ENCODE assay signal across 1 cellular context in the genomic region with DNA sequence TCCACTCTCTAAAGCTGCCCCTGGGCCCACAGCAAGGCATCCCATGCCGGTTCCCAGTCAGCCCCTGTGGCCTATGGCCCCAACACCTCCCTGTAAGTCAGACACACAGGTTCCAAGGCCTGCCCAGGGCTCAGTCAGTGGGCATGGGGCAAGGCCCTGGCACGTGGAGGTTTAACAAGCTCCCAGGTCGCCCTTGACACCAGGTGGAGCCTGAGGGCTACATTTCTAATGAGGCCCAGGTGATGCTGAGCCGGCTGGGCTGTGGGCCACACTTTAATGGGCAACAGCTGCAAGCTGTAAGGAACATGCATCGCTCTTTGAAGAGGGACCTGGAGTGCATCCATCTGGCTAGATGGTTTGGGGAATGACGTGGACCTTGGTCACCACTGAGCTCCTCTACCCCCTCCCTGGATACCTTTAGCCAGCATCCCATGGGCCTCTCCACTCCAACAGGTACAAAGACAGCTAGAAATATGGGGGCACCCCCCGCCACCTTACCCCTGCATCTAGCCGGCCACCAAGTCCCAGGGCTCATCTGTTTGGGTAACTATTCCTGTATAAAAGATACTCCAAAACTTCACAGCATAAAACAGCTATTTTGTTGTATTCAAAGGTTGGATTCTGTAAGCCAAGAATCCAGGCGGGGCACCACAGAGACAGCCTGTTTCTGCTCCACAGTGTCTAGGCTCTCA.
TF ChIP-seq lines count a peak whose summit lies in the region.

No MANE protein-coding gene starts in this region.

TF ChIP-seq in SK-N-SH treated with all-trans-retinoic acid at 6 μM for 48 hours, 23 proteins besides CTCF, POLR2A, EP300 and RAD21 (continued from another document):
- TF ChIP-seq, protein P1, sequence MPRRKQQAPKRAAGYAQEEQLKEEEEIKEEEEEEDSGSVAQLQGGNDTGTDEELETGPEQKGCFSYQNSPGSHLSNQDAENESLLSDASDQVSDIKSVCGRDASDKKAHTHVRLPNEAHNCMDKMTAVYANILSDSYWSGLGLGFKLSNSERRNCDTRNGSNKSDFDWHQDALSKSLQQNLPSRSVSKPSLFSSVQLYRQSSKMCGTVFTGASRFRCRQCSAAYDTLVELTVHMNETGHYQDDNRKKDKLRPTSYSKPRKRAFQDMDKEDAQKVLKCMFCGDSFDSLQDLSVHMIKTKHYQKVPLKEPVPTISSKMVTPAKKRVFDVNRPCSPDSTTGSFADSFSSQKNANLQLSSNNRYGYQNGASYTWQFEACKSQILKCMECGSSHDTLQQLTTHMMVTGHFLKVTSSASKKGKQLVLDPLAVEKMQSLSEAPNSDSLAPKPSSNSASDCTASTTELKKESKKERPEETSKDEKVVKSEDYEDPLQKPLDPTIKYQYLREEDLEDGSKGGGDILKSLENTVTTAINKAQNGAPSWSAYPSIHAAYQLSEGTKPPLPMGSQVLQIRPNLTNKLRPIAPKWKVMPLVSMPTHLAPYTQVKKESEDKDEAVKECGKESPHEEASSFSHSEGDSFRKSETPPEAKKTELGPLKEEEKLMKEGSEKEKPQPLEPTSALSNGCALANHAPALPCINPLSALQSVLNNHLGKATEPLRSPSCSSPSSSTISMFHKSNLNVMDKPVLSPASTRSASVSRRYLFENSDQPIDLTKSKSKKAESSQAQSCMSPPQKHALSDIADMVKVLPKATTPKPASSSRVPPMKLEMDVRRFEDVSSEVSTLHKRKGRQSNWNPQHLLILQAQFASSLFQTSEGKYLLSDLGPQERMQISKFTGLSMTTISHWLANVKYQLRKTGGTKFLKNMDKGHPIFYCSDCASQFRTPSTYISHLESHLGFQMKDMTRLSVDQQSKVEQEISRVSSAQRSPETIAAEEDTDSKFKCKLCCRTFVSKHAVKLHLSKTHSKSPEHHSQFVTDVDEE (CRISPR knock-in tag; IDR thresholded peaks at IDR 0.05), result no peak
- TF ChIP-seq TOX (CRISPR knock-in tag; IDR thresholded peaks at IDR 0.05; ENCODE audit: borderline replicate concordance) (no peak), RARB (CRISPR knock-in tag; IDR thresholded peaks at IDR 0.05) (no peak), ZFP3 (CRISPR knock-in tag; IDR thresholded peaks at IDR 0.05) (no peak), ARNTL (CRISPR knock-in tag; IDR thresholded peaks at IDR 0.05; ENCODE audit: borderline replicate concordance, low read depth) (no peak)
TF ChIP-seq in SK-N-SH treated with all-trans-retinoic acid at 6 μM for 48 hours: peak in this region for 0.
